In the genomic region with DNA sequence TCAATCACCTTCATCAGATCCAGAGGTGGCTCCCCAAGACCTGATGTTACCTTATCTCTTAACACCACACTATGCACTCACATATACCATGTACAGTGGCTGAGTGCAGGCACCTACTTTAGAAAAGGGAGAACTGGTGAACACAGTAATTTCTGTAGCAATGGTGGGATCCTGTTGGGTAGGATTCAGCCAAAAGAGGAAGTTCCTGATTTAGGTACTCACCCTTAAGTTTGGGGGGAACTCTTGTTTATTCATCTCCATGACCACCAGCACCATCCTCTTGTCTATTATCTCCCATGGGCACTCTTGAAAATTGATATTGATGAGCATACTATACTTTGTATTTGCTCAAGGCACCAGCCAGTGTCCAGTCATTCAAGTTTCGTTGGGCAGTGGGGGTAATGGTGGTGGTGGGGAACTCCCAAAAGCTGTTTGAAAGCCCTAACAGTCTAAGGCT, we compare ENCODE assay signal across 1 cellular context.
TF ChIP-seq lines count a peak whose summit lies in the region.

No MANE protein-coding gene starts in this region.

TF ChIP-seq in GM23338, 12 proteins besides CTCF, POLR2A, EP300 and RAD21:
- TF ChIP-seq, protein P1, sequence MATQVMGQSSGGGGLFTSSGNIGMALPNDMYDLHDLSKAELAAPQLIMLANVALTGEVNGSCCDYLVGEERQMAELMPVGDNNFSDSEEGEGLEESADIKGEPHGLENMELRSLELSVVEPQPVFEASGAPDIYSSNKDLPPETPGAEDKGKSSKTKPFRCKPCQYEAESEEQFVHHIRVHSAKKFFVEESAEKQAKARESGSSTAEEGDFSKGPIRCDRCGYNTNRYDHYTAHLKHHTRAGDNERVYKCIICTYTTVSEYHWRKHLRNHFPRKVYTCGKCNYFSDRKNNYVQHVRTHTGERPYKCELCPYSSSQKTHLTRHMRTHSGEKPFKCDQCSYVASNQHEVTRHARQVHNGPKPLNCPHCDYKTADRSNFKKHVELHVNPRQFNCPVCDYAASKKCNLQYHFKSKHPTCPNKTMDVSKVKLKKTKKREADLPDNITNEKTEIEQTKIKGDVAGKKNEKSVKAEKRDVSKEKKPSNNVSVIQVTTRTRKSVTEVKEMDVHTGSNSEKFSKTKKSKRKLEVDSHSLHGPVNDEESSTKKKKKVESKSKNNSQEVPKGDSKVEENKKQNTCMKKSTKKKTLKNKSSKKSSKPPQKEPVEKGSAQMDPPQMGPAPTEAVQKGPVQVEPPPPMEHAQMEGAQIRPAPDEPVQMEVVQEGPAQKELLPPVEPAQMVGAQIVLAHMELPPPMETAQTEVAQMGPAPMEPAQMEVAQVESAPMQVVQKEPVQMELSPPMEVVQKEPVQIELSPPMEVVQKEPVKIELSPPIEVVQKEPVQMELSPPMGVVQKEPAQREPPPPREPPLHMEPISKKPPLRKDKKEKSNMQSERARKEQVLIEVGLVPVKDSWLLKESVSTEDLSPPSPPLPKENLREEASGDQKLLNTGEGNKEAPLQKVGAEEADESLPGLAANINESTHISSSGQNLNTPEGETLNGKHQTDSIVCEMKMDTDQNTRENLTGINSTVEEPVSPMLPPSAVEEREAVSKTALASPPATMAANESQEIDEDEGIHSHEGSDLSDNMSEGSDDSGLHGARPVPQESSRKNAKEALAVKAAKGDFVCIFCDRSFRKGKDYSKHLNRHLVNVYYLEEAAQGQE (IDR thresholded peaks at IDR 0.05; ENCODE audit: unreplicated experiment): no peak
- TF ChIP-seq NANOG (IDR thresholded peaks at IDR 0.05; ENCODE audit: borderline replicate concordance) (no peak), STAT1 (IDR thresholded peaks at IDR 0.05; ENCODE audit: unreplicated experiment) (no peak), JUNB (IDR thresholded peaks at IDR 0.05; ENCODE audit: unreplicated experiment) (no peak), CREB1 (CRISPR knock-in tag; IDR thresholded peaks at IDR 0.05; ENCODE audit: low read depth) (no peak), ZNF331 (CRISPR knock-in tag; IDR thresholded peaks at IDR 0.05; ENCODE audit: low read depth) (no peak), POLR2AphosphoS5 (IDR thresholded peaks at IDR 0.05; ENCODE audit: low read depth) (no peak), EZH2 (IDR thresholded peaks at IDR 0.05; ENCODE audit: low read depth, unreplicated experiment) (no peak), ZNF114 (CRISPR knock-in tag; IDR thresholded peaks at IDR 0.05) (no peak), EZH2phosphoT487 (IDR thresholded peaks at IDR 0.05; ENCODE audit: unreplicated experiment) (no peak)
- TF ChIP-seq, protein P2, sequence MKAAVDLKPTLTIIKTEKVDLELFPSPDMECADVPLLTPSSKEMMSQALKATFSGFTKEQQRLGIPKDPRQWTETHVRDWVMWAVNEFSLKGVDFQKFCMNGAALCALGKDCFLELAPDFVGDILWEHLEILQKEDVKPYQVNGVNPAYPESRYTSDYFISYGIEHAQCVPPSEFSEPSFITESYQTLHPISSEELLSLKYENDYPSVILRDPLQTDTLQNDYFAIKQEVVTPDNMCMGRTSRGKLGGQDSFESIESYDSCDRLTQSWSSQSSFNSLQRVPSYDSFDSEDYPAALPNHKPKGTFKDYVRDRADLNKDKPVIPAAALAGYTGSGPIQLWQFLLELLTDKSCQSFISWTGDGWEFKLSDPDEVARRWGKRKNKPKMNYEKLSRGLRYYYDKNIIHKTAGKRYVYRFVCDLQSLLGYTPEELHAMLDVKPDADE (IDR thresholded peaks at IDR 0.05): no peak
- TF ChIP-seq, protein P3, sequence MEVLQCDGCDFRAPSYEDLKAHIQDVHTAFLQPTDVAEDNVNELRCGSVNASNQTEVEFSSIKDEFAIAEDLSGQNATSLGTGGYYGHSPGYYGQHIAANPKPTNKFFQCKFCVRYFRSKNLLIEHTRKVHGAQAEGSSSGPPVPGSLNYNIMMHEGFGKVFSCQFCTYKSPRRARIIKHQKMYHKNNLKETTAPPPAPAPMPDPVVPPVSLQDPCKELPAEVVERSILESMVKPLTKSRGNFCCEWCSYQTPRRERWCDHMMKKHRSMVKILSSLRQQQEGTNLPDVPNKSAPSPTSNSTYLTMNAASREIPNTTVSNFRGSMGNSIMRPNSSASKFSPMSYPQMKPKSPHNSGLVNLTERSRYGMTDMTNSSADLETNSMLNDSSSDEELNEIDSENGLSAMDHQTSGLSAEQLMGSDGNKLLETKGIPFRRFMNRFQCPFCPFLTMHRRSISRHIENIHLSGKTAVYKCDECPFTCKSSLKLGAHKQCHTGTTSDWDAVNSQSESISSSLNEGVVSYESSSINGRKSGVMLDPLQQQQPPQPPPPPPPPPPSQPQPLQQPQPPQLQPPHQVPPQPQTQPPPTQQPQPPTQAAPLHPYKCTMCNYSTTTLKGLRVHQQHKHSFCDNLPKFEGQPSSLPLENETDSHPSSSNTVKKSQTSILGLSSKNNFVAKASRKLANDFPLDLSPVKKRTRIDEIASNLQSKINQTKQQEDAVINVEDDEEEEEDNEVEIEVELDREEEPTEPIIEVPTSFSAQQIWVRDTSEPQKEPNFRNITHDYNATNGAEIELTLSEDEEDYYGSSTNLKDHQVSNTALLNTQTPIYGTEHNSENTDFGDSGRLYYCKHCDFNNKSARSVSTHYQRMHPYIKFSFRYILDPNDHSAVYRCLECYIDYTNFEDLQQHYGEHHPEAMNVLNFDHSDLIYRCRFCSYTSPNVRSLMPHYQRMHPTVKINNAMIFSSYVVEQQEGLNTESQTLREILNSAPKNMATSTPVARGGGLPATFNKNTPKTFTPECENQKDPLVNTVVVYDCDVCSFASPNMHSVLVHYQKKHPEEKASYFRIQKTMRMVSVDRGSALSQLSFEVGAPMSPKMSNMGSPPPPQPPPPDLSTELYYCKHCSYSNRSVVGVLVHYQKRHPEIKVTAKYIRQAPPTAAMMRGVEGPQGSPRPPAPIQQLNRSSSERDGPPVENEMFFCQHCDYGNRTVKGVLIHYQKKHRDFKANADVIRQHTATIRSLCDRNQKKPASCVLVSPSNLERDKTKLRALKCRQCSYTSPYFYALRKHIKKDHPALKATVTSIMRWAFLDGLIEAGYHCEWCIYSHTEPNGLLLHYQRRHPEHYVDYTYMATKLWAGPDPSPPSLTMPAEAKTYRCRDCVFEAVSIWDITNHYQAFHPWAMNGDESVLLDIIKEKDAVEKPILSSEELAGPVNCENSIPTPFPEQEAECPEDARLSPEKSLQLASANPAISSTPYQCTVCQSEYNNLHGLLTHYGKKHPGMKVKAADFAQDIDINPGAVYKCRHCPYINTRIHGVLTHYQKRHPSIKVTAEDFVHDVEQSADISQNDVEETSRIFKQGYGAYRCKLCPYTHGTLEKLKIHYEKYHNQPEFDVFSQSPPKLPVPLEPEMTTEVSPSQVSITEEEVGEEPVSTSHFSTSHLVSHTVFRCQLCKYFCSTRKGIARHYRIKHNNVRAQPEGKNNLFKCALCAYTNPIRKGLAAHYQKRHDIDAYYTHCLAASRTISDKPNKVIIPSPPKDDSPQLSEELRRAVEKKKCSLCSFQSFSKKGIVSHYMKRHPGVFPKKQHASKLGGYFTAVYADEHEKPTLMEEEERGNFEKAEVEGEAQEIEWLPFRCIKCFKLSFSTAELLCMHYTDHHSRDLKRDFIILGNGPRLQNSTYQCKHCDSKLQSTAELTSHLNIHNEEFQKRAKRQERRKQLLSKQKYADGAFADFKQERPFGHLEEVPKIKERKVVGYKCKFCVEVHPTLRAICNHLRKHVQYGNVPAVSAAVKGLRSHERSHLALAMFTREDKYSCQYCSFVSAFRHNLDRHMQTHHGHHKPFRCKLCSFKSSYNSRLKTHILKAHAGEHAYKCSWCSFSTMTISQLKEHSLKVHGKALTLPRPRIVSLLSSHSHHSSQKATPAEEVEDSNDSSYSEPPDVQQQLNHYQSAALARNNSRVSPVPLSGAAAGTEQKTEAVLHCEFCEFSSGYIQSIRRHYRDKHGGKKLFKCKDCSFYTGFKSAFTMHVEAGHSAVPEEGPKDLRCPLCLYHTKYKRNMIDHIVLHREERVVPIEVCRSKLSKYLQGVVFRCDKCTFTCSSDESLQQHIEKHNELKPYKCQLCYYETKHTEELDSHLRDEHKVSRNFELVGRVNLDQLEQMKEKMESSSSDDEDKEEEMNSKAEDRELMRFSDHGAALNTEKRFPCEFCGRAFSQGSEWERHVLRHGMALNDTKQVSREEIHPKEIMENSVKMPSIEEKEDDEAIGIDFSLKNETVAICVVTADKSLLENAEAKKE (CRISPR knock-in tag; IDR thresholded peaks at IDR 0.05): no peak
